In genomic region chr1:198929111-198929604, GRCh38 we compare ENCODE assay signal across 11 cellular contexts.
A peak's percentile ranks its signal among the peaks of the same experiment; 100 is the strongest.
DNase-seq lines count a peak whose midpoint lies in the region; ATAC-seq, FAIRE-seq and TF ChIP-seq lines count a peak whose summit lies in the region.
"Had no signal": no experiment of that assay in that cellular context is flagged by ENCODE, and none has a peak within 500 bp of the region (broad histone marks: within the 10 kb centered on the region; RNA-seq: fewer than 3 reads in every experiment).

No MANE protein-coding gene starts in this region.

- 29% methylated on average over 4 of the region's 4 CpGs for WGBS in HepG2 (ENCODE audit: low lambda C conversion rate)

- no peaks in the 10 kb centered on the region for H3K27me3 Mint-ChIP-seq in CD4-positive, CD25-positive, alpha-beta regulatory T cell

- no peak for TF ChIP-seq RAD21 in HepG2 (CRISPR knock-in tag; IDR thresholded peaks at IDR 0.05)

- no peaks in the 10 kb centered on the region for H3K36me3 ChIP-seq in CD4-positive, CD25-positive, alpha-beta regulatory T cell (ENCODE audit: control insufficient read depth, insufficient read depth, low read length)
- H3K36me3 ChIP-seq in OCI-LY1 (ENCODE audit: insufficient read depth, low read length) (peaks cover 64% of the 10 kb centered on the region), HepG2 (replicated peaks in 1 of 2; ENCODE audit: control insufficient read depth in 1 of 2, insufficient read depth in 2 of 2, low read length in 2 of 2) (no peaks in the 10 kb centered on the region)
- H3K36me3 ChIP-seq: stomach had no signal

- CTCF ChIA-PET in HepG2 (lab: Yijun Ruan, JAX; ENCODE audit: low intra/inter-chr PET ratio, low total read pairs): no interaction called here

- TF ChIP-seq CTCF in OCI-LY1 (IDR thresholded peaks at IDR 0.05; ENCODE audit: low read length) (no peak), HepG2 (CRISPR knock-in tag; IDR thresholded peaks at IDR 0.05) (no peak)

- no peaks in the 10 kb centered on the region for H3K36me3 Mint-ChIP-seq in CD4-positive, CD25-positive, alpha-beta regulatory T cell

- no peaks in the 10 kb centered on the region for H3K9me2 ChIP-seq in OCI-LY1 (ENCODE audit: low read depth, low read length)

- no peak for ATAC-seq in CD4-positive, CD25-positive, alpha-beta regulatory T cell (ENCODE audit: low read depth in 2 of 2)
- ATAC-seq in GM18861 (IDR thresholded peaks at IDR 0.05; ENCODE audit: unreplicated experiment) (peak; percentile 32), HepG2 (no peak), GM21528 (IDR thresholded peaks at IDR 0.05; ENCODE audit: low FRiP score, unreplicated experiment) (no peak), HG03469 (IDR thresholded peaks at IDR 0.05; ENCODE audit: unreplicated experiment) (no peak)

- H3K4me1 ChIP-seq in CD4-positive, CD25-positive, alpha-beta regulatory T cell (ENCODE audit: control insufficient read depth, insufficient read depth, low read length, poor library complexity, severe bottlenecking): peaks cover 66% of the 10 kb centered on the region
- H3K4me1 ChIP-seq in OCI-LY1 (ENCODE audit: insufficient read depth, low read length, severe bottlenecking) (peaks cover 78% of the 10 kb centered on the region), HepG2 (ENCODE audit: insufficient read depth, low read length) (peaks cover 4% of the 10 kb centered on the region; the same call in 1 of the 2 replicates)
- H3K4me1 ChIP-seq: stomach had no signal

- in situ Hi-C loops in HepG2 (cut with HindIII; ENCODE audit: extremely low pct_ligation_motif_present, low pct_unique_long_range_greater_than_20kb): no loop called here

- H3K9ac ChIP-seq in OCI-LY1 (ENCODE audit: low read length): peak overlapping the region; percentile 19
- no peak overlapping the region for H3K9ac ChIP-seq in HepG2 (ENCODE audit: insufficient read depth, low read depth, low read length)

- H3K4me3 Mint-ChIP-seq in CD4-positive, CD25-positive, alpha-beta regulatory T cell: peak overlapping the region in 3 of 4 donors; percentile 65 to 88 (median 81)

- no peak for TF ChIP-seq POLR2A in HepG2 (IDR thresholded peaks at IDR 0.05; ENCODE audit: insufficient read depth in 1 of 2, low read depth in 2 of 2, low read length in 2 of 2)

- H3K79me2 ChIP-seq in OCI-LY1 (ENCODE audit: insufficient read depth, low read length) (peaks cover 100% of the 10 kb centered on the region), HepG2 (ENCODE audit: insufficient read depth, low read length) (no peaks in the 10 kb centered on the region)

- H3K27me3 ChIP-seq in CD4-positive, CD25-positive, alpha-beta regulatory T cell (ENCODE audit: control insufficient read depth, insufficient read depth, low read length): no peaks in the 10 kb centered on the region
- H3K27me3 ChIP-seq in OCI-LY1 (ENCODE audit: insufficient read depth, low read length): no peaks in the 10 kb centered on the region
- no peaks in the 10 kb centered on the region for H3K27me3 ChIP-seq in HepG2 (ENCODE audit: control insufficient read depth in 1 of 2, insufficient read depth in 2 of 2, low read length in 2 of 2)
- H3K27me3 ChIP-seq: stomach had no signal

- no peak for DNase-seq in CD4-positive, CD25-positive, alpha-beta regulatory T cell
- DNase-seq in HepG2 (ENCODE audit: low spot score): no peak
- no peak for DNase-seq in NK-92 treated with Interleukin-12 subunit alpha and Interleukin-12 subunit beta, amount 100 ng/mL, for 24 hours (lab: John Stamatoyannopoulos, UW)
- DNase-seq in anterior cingulate cortex (lab: John Stamatoyannopoulos, UW): no peak
- DNase-seq: activated CD4-positive, CD25-positive, alpha-beta regulatory T cell treated with anti-CD3 and anti-CD28 coated beads, Interleukin-2, amount 50 U/mL, for 72 hours; mesendoderm; stomach had no signal

- intact Hi-C loops in HepG2 (cut with micrococcal nuclease; ENCODE audit: unreplicated experiment): no loop called here

- FAIRE-seq in HepG2 (lab: Jason Lieb, UNC): no peak

- POLR2A ChIA-PET in HepG2 (lab: Yijun Ruan, JAX): no interaction called here

- H4K20me1 ChIP-seq in OCI-LY1 (ENCODE audit: insufficient read depth, low read length): no peaks in the 10 kb centered on the region
- no peaks in the 10 kb centered on the region for H4K20me1 ChIP-seq in HepG2 (ENCODE audit: insufficient read depth, low read length)

- H3K4me3 ChIP-seq in CD4-positive, CD25-positive, alpha-beta regulatory T cell (ENCODE audit: low read depth, low read length): peak overlapping the region; percentile 87
- H3K4me3 ChIP-seq in OCI-LY1 (ENCODE audit: low read depth, low read length, poor library complexity, severe bottlenecking): peak overlapping the region; percentile 91
- H3K4me3 ChIP-seq in HepG2 (replicated peaks in 1 of 3; ENCODE audit: insufficient read depth in 1 of 3, low read depth in 2 of 3, low read length in 3 of 3): no peak overlapping the region

- H3K9me3 ChIP-seq in CD4-positive, CD25-positive, alpha-beta regulatory T cell (ENCODE audit: control insufficient read depth in 2 of 2, low read length in 2 of 2): no peaks in the 10 kb centered on the region
- H3K9me3 ChIP-seq in OCI-LY1 (ENCODE audit: low read length) (no peaks in the 10 kb centered on the region), HepG2 (ENCODE audit: low read length) (no peaks in the 10 kb centered on the region)
- H3K9me3 ChIP-seq: stomach had no signal

- BruUV-seq in HepG2 (replicated peaks; lab: Mats Ljungman, UMichigan): no TSS peak

- TF ChIP-seq EP300 in HepG2 (IDR thresholded peaks at IDR 0.05; ENCODE audit: low read depth in 2 of 2, low read length in 2 of 2) (no peak), HepG2 (CRISPR knock-in tag; IDR thresholded peaks at IDR 0.05; ENCODE audit: borderline replicate concordance) (no peak)

- peaks cover 24 to 66% (median 38%) of the 10 kb centered on the region in 4 donors for H3K4me1 Mint-ChIP-seq in CD4-positive, CD25-positive, alpha-beta regulatory T cell

- H3K27ac Mint-ChIP-seq in CD4-positive, CD25-positive, alpha-beta regulatory T cell: peak overlapping the region in 2 of 3 donors; percentile 51 to 61

- no peaks in the 10 kb centered on the region; the same call in 1 of the 2 replicates for H3F3A ChIP-seq in OCI-LY1 (ENCODE audit: insufficient read depth, low read length)

- H2AFZ ChIP-seq in OCI-LY1 (ENCODE audit: low read length): no peak overlapping the region
- no peak overlapping the region for H2AFZ ChIP-seq in HepG2 (ENCODE audit: low read length)

- H3K9me3 Mint-ChIP-seq in CD4-positive, CD25-positive, alpha-beta regulatory T cell: no peaks in the 10 kb centered on the region

- H3K4me2 ChIP-seq in OCI-LY1 (ENCODE audit: low read length) (peak overlapping the region; percentile 80), HepG2 (ENCODE audit: low read depth, low read length) (no peak overlapping the region)

- peak overlapping the region; percentile 67 for H3K27ac ChIP-seq in CD4-positive, CD25-positive, alpha-beta regulatory T cell (ENCODE audit: insufficient read depth, low read length, poor library complexity, severe bottlenecking)
- H3K27ac ChIP-seq in OCI-LY1 (ENCODE audit: low read depth, low read length, poor library complexity, severe bottlenecking): peak overlapping the region; percentile 93
- H3K27ac ChIP-seq in HepG2 (ENCODE audit: extremely low read length, insufficient read depth, low read length): no peak overlapping the region

TF ChIP-seq in HepG2, 621 proteins besides CTCF, POLR2A, EP300 and RAD21:
- TF ChIP-seq YEATS4 (CRISPR knock-in tag; IDR thresholded peaks at IDR 0.05; ENCODE audit: borderline replicate concordance) (no peak), KDM5B (CRISPR knock-in tag; IDR thresholded peaks at IDR 0.05; ENCODE audit: borderline replicate concordance) (no peak), HCFC1 (IDR thresholded peaks at IDR 0.05; ENCODE audit: low read depth, low read length) (no peak), ZNF780A (CRISPR knock-in tag; IDR thresholded peaks at IDR 0.05) (no peak), ZBTB44 (CRISPR knock-in tag; IDR thresholded peaks at IDR 0.05) (no peak), NCOR1 (IDR thresholded peaks at IDR 0.05; ENCODE audit: borderline replicate concordance, low read length) (0 out of 2 replicates have a peak, but pooled peaks have one; percentile 57), TCF7 (IDR thresholded peaks at IDR 0.05; ENCODE audit: low read depth) (no peak), ZXDC (CRISPR knock-in tag; IDR thresholded peaks at IDR 0.05) (no peak)

Comparison
In these comparisons a context has a peak if more than half of its experiments do, and no peak if none do; other contexts are left out.
1. H3K4me3 ChIP-seq: peak in CD4-positive, CD25-positive, alpha-beta regulatory T cell (single experiment) and OCI-LY1 (single experiment); none in HepG2 (0 of 3).